8 cellular contexts compared by ENCODE assay signal in genomic region chr3:169812124-169812843, GRCh38. TPM values are rescaled to one million over a fixed set of nuclear protein-coding genes. Genes with fewer than 3 reads are reported as not detected.
A peak's percentile ranks its signal among the peaks of the same experiment; 100 is the strongest.
DNase-seq lines count a peak whose midpoint lies in the region; ATAC-seq and TF ChIP-seq lines count a peak whose summit lies in the region.

No MANE protein-coding gene starts in this region.

- H3K4me1 ChIP-seq in Caco-2 (no peaks in the 10 kb centered on the region), upper lobe of left lung (peaks cover 9 to 26% (median 26%) of the 10 kb centered on the region in 4 donors)

- CTCF ChIA-PET in Caco-2 (lab: Charles Lee) = no interaction called here
- CTCF ChIA-PET in RWPE1 (lab: Yijun Ruan, JAX) = no interaction called here

- no peaks in the 10 kb centered on the region for H3K4me1 Mint-ChIP-seq in Caco-2 (ENCODE audit: low read depth, unreplicated experiment)
- H3K4me1 Mint-ChIP-seq in activated naive CD8-positive, alpha-beta T cell treated with anti-CD3 and anti-CD28 coated beads for 36 hours = peaks cover 17% of the 10 kb centered on the region

- TF ChIP-seq CTCF in Caco-2 (IDR thresholded peaks at IDR 0.05; ENCODE audit: insufficient read depth in 1 of 2, low read depth in 1 of 2, low read length in 1 of 2, severe bottlenecking in 1 of 2, unreplicated experiment in 1 of 2) = no peak
- TF ChIP-seq CTCF in RWPE1 (conservative IDR thresholded peaks at IDR 0.05; ENCODE audit: low read depth) = no peak
- peak in 3 of 6 experiments; percentile 18 to 33 (median 27) for TF ChIP-seq CTCF in upper lobe of left lung (IDR thresholded peaks at IDR 0.05)

- H3K27me3 ChIP-seq in Caco-2 (replicated peaks; ENCODE audit: control insufficient read depth, insufficient read depth, low read length) (no peaks in the 10 kb centered on the region), upper lobe of left lung (no peaks in the 10 kb centered on the region)

- no TSS peak for BruUV-seq in Caco-2 (replicated peaks; lab: Mats Ljungman, UMichigan)

- H3K9me3 Mint-ChIP-seq in Caco-2 (ENCODE audit: unreplicated experiment) = peaks cover 17% of the 10 kb centered on the region
- peaks cover 18% of the 10 kb centered on the region for H3K9me3 Mint-ChIP-seq in activated naive CD8-positive, alpha-beta T cell treated with anti-CD3 and anti-CD28 coated beads for 36 hours

- H3K27me3 Mint-ChIP-seq in Caco-2 (ENCODE audit: insufficient read depth, unreplicated experiment) = peaks cover 2% of the 10 kb centered on the region
- H3K27me3 Mint-ChIP-seq in activated naive CD8-positive, alpha-beta T cell treated with anti-CD3 and anti-CD28 coated beads for 36 hours = no peaks in the 10 kb centered on the region

- H3K36me3 Mint-ChIP-seq in Caco-2 (ENCODE audit: insufficient read depth, unreplicated experiment) = no peaks in the 10 kb centered on the region
- H3K36me3 Mint-ChIP-seq in activated naive CD8-positive, alpha-beta T cell treated with anti-CD3 and anti-CD28 coated beads for 36 hours = peaks cover 8% of the 10 kb centered on the region

- WGBS in upper lobe of left lung, 2 donors = 6 to 7% methylated on average over 3 to 41 of the region's 59 CpGs

- H3K36me3 ChIP-seq in Caco-2 (ENCODE audit: control insufficient read depth, insufficient read depth, low read length) = no peaks in the 10 kb centered on the region
- no peaks in the 10 kb centered on the region for H3K36me3 ChIP-seq in upper lobe of left lung

- DNase-seq in Caco-2 (peak; percentile 44 to 51), RWPE1 (ENCODE audit: low spot score) (peak; percentile 20), left cardiac atrium (peak; percentile 79), pons (ENCODE audit: low spot score) (peak; percentile 48), upper lobe of left lung (peak; percentile 77 to 96)
- DNase-seq in activated naive CD8-positive, alpha-beta T cell treated with anti-CD3 and anti-CD28 coated beads for 36 hours = peak; percentile 74

- ATAC-seq in GM19463 (IDR thresholded peaks at IDR 0.05; ENCODE audit: unreplicated experiment) (peak; percentile 63), HG03575 (IDR thresholded peaks at IDR 0.05; ENCODE audit: extremely low read depth, insufficient number of reproducible peaks, low FRiP score, unreplicated experiment) (peak; percentile 9), left cardiac atrium (peak; percentile 96 to 97), upper lobe of left lung (ENCODE audit: low FRiP score in 2 of 2) (peak; percentile 92 to 94)

- H3K27ac Mint-ChIP-seq in Caco-2 (ENCODE audit: unreplicated experiment) = no peak overlapping the region
- H3K27ac Mint-ChIP-seq in activated naive CD8-positive, alpha-beta T cell treated with anti-CD3 and anti-CD28 coated beads for 36 hours = peak overlapping the region; percentile 84

- POLR2A ChIA-PET in Caco-2 (lab: Charles Lee) = no interaction called here
- POLR2A ChIA-PET in RWPE1 (lab: Yijun Ruan, JAX; ENCODE audit: low non-redundant PET) = no interaction called here

- H3K9me3 ChIP-seq in Caco-2 = peaks cover 9% of the 10 kb centered on the region
- H3K9me3 ChIP-seq in upper lobe of left lung = peaks cover 0 to 7% (median 0%) of the 10 kb centered on the region in 4 donors

- H3K4me3 ChIP-seq in Caco-2 (ENCODE audit: low read depth, low read length) (peak overlapping the region; percentile 33), upper lobe of left lung (peak overlapping the region; percentile 56 to 76 (median 65))

- H3K27ac ChIP-seq in RWPE1 (no peak overlapping the region), upper lobe of left lung (peak overlapping the region; percentile 70 to 77 (median 74))

- no peak for TF ChIP-seq EP300 in upper lobe of left lung (IDR thresholded peaks at IDR 0.05)

- peak in 2 of 4 donors; percentile 9 to 24 for TF ChIP-seq POLR2A in upper lobe of left lung (IDR thresholded peaks at IDR 0.05)

- intact Hi-C loops in Caco-2 (cut with micrococcal nuclease; ENCODE audit: unreplicated experiment) (no loop called here), left cardiac atrium (cut with DNase I) (no loop called here)

- peak overlapping the region; percentile 60 for H3K4me3 Mint-ChIP-seq in Caco-2 (ENCODE audit: unreplicated experiment)
- H3K4me3 Mint-ChIP-seq in activated naive CD8-positive, alpha-beta T cell treated with anti-CD3 and anti-CD28 coated beads for 36 hours = peak overlapping the region; percentile 84

RNA-seq across cellular contexts. Expression of gene LRRIQ4, which starts 0.4 kb away (rescaled TPM):
- total RNA-seq in Caco-2 (2022) (not detected in 2 replicates), left cardiac atrium (under 1 TPM in 1 of 2 donors, not detected in 1; 0.12 TPM), upper lobe of left lung (under 1 TPM in 2 of 6 donors, not detected in 4; 0.22 to 0.24 TPM)
- total RNA-seq in activated naive CD8-positive, alpha-beta T cell treated with anti-CD3 and anti-CD28 coated beads for 36 hours = under 1 TPM; 0.18 to 0.49 TPM

RNA-seq across cellular contexts. Expression of gene LRRC34, which starts 0.4 kb away (rescaled TPM):
- total RNA-seq in Caco-2 (2022) (not detected in 2 replicates), left cardiac atrium (1 to 10 TPM; 2.1 to 2.7 TPM), upper lobe of left lung (10 to 100 TPM in 1 of 6 donors, 1 to 10 TPM in 4, under 1 TPM in 1; 0.78 to 12.9 (median 3.9) TPM)
- total RNA-seq in activated naive CD8-positive, alpha-beta T cell treated with anti-CD3 and anti-CD28 coated beads for 36 hours = 1 to 10 TPM; 4.0 to 4.4 TPM

RNA-seq across cellular contexts. Expression of gene MYNN, which starts 39.1 kb away (rescaled TPM):
- total RNA-seq in Caco-2 (2022) = 9.8 and 10.6 TPM in 2 replicates
- 10 to 100 TPM; 17.3 to 18.7 TPM for total RNA-seq in activated naive CD8-positive, alpha-beta T cell treated with anti-CD3 and anti-CD28 coated beads for 36 hours
- 10 to 100 TPM; 13.0 to 13.8 TPM for total RNA-seq in left cardiac atrium
- total RNA-seq in upper lobe of left lung = 10 to 100 TPM in 3 of 6 donors, 1 to 10 TPM in 3; 2.3 to 22.5 (median 10.9) TPM

RNA-seq across cellular contexts. Expression of gene ACTRT3, which starts 42.9 kb away (rescaled TPM):
- not detected in 2 replicates for total RNA-seq in Caco-2 (2022)
- 1 to 10 TPM; 1.2 to 1.7 TPM for total RNA-seq in activated naive CD8-positive, alpha-beta T cell treated with anti-CD3 and anti-CD28 coated beads for 36 hours
- total RNA-seq in left cardiac atrium = 1 to 10 TPM; 1.6 to 2.5 TPM
- total RNA-seq in upper lobe of left lung = 1 to 10 TPM in 4 of 6 donors, under 1 TPM in 2; 0.55 to 6.3 (median 1.7) TPM

RNA-seq across cellular contexts. Expression of gene TERC, which starts 47.4 kb away (rescaled TPM):
- total RNA-seq in Caco-2 (2022) (17.1 and 19.0 TPM in 2 replicates), left cardiac atrium (1 to 10 TPM; 1.7 to 7.2 TPM), upper lobe of left lung (10 to 100 TPM in 5 of 6 donors, not detected in 1; 16.6 to 96.4 (median 41.9) TPM)
- 10 to 100 TPM; 16.0 to 20.0 TPM for total RNA-seq in activated naive CD8-positive, alpha-beta T cell treated with anti-CD3 and anti-CD28 coated beads for 36 hours

Comparison
In these comparisons a context has a peak if more than half of its experiments do, and no peak if none do; other contexts are left out.
1. DNase-seq: peak in every context shown above with its lines; median percentile 86 in upper lobe of left lung; 79 in left cardiac atrium; 74 in activated naive CD8-positive, alpha-beta T cell treated with anti-CD3 and anti-CD28 coated beads for 36 hours; 48 in pons; 48 in Caco-2; 20 in RWPE1.
2. ATAC-seq: peak in every context shown above with its lines; median percentile 96 in left cardiac atrium; 93 in upper lobe of left lung; 63 in GM19463; 9 in HG03575.